ENCODE assay signal across 11 cellular contexts in the genomic region with DNA sequence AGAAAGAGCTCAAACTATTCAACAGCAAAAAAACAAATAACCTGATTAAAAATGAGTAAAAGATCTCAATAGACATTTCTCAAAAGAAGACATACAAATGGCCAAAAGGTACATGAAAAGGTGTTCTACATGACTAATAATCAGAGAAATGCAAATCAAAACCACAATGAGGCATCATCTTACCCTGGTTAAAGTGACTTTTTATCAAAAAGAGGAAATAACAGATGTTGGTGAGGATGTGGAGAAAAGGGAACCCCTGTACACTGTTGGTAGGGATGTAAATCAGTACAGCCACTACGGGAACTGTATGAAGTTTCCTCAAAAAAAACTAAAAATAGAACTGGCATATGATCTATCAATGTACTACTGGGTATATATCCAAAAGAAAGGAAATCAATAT. TPM values are rescaled to one million over a fixed set of nuclear protein-coding genes. Genes with fewer than 3 reads are reported as not detected.
A peak's percentile ranks its signal among the peaks of the same experiment; 100 is the strongest.
DNase-seq lines count a peak whose midpoint lies in the region; ATAC-seq, FAIRE-seq and TF ChIP-seq lines count a peak whose summit lies in the region.
"Had no signal": no experiment of that assay in that cellular context is flagged by ENCODE, and none has a peak within 500 bp of the region (broad histone marks: within the 10 kb centered on the region; RNA-seq: fewer than 3 reads in every experiment).

No MANE protein-coding gene starts in this region.

- no peak overlapping the region for H3K4me3 Mint-ChIP-seq in osteocyte (ENCODE audit: unreplicated experiment)
- H3K4me3 Mint-ChIP-seq: HFFc6 had no signal

- WGBS in esophagus muscularis mucosa, result 63% methylated on average over 1 of the region's 1 CpG

- ATAC-seq in GM18520 (IDR thresholded peaks at IDR 0.05; ENCODE audit: unreplicated experiment) (peak; percentile 93), GM21619 (IDR thresholded peaks at IDR 0.05; ENCODE audit: unreplicated experiment) (peak; percentile 92), HG03378 (IDR thresholded peaks at IDR 0.05; ENCODE audit: unreplicated experiment) (peak; percentile 96)

- H3K27me3 ChIP-seq in bronchial epithelial cell (ENCODE audit: control insufficient read depth, insufficient read depth, low read length) (no peaks in the 10 kb centered on the region), esophagus muscularis mucosa (no peaks in the 10 kb centered on the region)

- peaks cover 5% of the 10 kb centered on the region for H3K27me3 Mint-ChIP-seq in osteocyte (ENCODE audit: unreplicated experiment)

- TF ChIP-seq POLR2A in esophagus muscularis mucosa (IDR thresholded peaks at IDR 0.05; ENCODE audit: low read depth), result no peak

- H3K9me3 Mint-ChIP-seq in osteocyte (ENCODE audit: unreplicated experiment), result no peaks in the 10 kb centered on the region
- H3K9me3 Mint-ChIP-seq: HFFc6 had no signal

- no peaks in the 10 kb centered on the region for H3K4me1 Mint-ChIP-seq in osteocyte (ENCODE audit: unreplicated experiment)

- intact Hi-C loops in esophagus muscularis mucosa (cut with DNase I), result no loop called here

- H3K36me3 Mint-ChIP-seq in osteocyte (ENCODE audit: unreplicated experiment), result no peaks in the 10 kb centered on the region

- no peak overlapping the region for H3K27ac Mint-ChIP-seq in osteocyte (ENCODE audit: unreplicated experiment)
- H3K27ac Mint-ChIP-seq: HFFc6 had no signal

- no peak for FAIRE-seq in bronchial epithelial cell (lab: Jason Lieb, UNC)

- H3K27ac ChIP-seq in esophagus muscularis mucosa (replicated peaks in 1 of 4), result no peak overlapping the region
- H3K27ac ChIP-seq: parathyroid adenoma had no signal

- H3K36me3 ChIP-seq in bronchial epithelial cell (ENCODE audit: control insufficient read depth, insufficient read depth, low read length) (no peaks in the 10 kb centered on the region), esophagus muscularis mucosa (no peaks in the 10 kb centered on the region)

- peak; percentile 37 for DNase-seq in bronchial epithelial cell (ENCODE audit: low read depth)
- DNase-seq in esophagus muscularis mucosa (ENCODE audit: extremely low spot score), result no peak
- no peak for DNase-seq in NCI-H1048 (lab: John Stamatoyannopoulos, UW)
- DNase-seq in NCI-H128 (lab: John Stamatoyannopoulos, UW; ENCODE audit: unreplicated experiment), result no peak
- no peak for DNase-seq in osteocyte (ENCODE audit: extremely low spot score, unreplicated experiment)
- DNase-seq: effector memory CD4-positive, alpha-beta T cell; HFFc6 had no signal

- H3K4me3 ChIP-seq in bronchial epithelial cell (ENCODE audit: low read depth, low read length) (no peak overlapping the region), esophagus muscularis mucosa (no peak overlapping the region)

- no peaks in the 10 kb centered on the region for H3K4me1 ChIP-seq in esophagus muscularis mucosa
- H3K4me1 ChIP-seq: parathyroid adenoma had no signal

- no peak for TF ChIP-seq EP300 in esophagus muscularis mucosa (IDR thresholded peaks at IDR 0.05)

- no peak for TF ChIP-seq CTCF in bronchial epithelial cell (IDR thresholded peaks at IDR 0.05; ENCODE audit: insufficient read depth, low read length, severe bottlenecking)
- TF ChIP-seq CTCF in esophagus muscularis mucosa (IDR thresholded peaks at IDR 0.05), result no peak
- TF ChIP-seq CTCF in osteocyte (IDR thresholded peaks at IDR 0.05), result no peak

- peaks cover 0 to 9% (median 4%) of the 10 kb centered on the region in 4 donors for H3K9me3 ChIP-seq in esophagus muscularis mucosa

RNA-seq across cellular contexts. Expression of a gene that starts 39.8 kb away (rescaled TPM):
- total RNA-seq in bronchial epithelial cell, result not detected in 2 replicates
- 1 to 10 TPM in 3 of 4 donors, under 1 TPM in 1; 0.42 to 1.3 (median 1.1) TPM for total RNA-seq in esophagus muscularis mucosa
- total RNA-seq in osteocyte, result not detected in 2 replicates
- total RNA-seq: HFFc6 had no signal
